ENCODE assay signal across 13 cellular contexts in the genomic region with DNA sequence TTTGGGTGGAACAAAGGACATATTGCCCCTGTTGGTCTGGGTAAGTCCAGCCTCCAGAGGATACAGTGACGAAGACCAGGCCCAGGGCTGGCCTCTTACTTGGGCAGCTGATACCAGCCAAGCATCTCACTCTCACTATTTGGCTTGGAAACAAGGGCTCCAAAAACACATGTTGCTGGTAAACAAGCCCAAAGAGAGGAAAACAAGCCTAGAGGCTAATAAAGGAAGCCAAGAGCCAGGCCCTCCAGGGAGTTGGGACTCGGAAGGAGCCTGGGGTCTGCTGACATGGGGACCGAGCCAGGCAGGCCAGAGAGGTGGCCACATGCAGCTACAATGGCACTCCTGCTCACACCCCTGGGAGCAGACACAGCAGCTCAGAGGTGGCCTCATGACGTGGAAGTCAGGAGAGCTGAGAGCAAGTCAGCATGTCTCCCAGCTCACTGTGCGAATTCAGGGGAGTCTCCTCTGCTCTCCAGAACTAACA. TPM values are rescaled to one million over a fixed set of nuclear protein-coding genes. Genes with fewer than 3 reads are reported as not detected.
DNase-seq lines count a peak whose midpoint lies in the region; ATAC-seq and TF ChIP-seq lines count a peak whose summit lies in the region.
"Had no signal": no experiment of that assay in that cellular context is flagged by ENCODE, and none has a peak within 500 bp of the region (broad histone marks: within the 10 kb centered on the region; RNA-seq: fewer than 3 reads in every experiment).

No MANE protein-coding gene starts in this region.

- CTCF ChIA-PET in MCF 10A (lab: Yijun Ruan, JAX), result interaction anchor here (0.5 to 5.0 kb wide), 7 partner anchors 9 to 1871 kb away, joined by 3 to 42 read pairs (median 12); a partner anchor contains a TSS

- H3K4me1 Mint-ChIP-seq in MCF 10A (ENCODE audit: insufficient read depth, unreplicated experiment), result peaks cover 37% of the 10 kb centered on the region

- H3K27me3 ChIP-seq in breast epithelium (no peaks in the 10 kb centered on the region), rectal smooth muscle tissue (ENCODE audit: control insufficient read depth, insufficient read depth, low read length) (no peaks in the 10 kb centered on the region), aorta (ENCODE audit: control insufficient read depth in 1 of 2, insufficient read depth in 2 of 2, low read length in 1 of 2) (no peaks in the 10 kb centered on the region)

- H3K27me3 Mint-ChIP-seq in MCF 10A (ENCODE audit: insufficient read depth, unreplicated experiment), result no peaks in the 10 kb centered on the region

- peaks cover 15 to 41% of the 10 kb centered on the region in 2 donors for H3K4me1 ChIP-seq in breast epithelium
- H3K4me1 ChIP-seq in rectal smooth muscle tissue (ENCODE audit: control insufficient read depth, insufficient read depth, low read length), result peaks cover 48% of the 10 kb centered on the region
- peaks cover 17 to 24% of the 10 kb centered on the region in 2 donors for H3K4me1 ChIP-seq in aorta (ENCODE audit: control insufficient read depth in 1 of 2, insufficient read depth in 2 of 2, low read length in 2 of 2)

- intact Hi-C loops in breast epithelium (cut with DNase I; ENCODE audit: low total_unique reads), result no loop called here
- intact Hi-C loops in MCF 10A (cut with micrococcal nuclease), result no loop called here
- intact Hi-C loops in left ventricle myocardium superior (cut with micrococcal nuclease), result no loop called here
- intact Hi-C loops in aorta (cut with DNase I), result no loop called here

- no peaks in the 10 kb centered on the region for H3K9me3 Mint-ChIP-seq in MCF 10A (ENCODE audit: unreplicated experiment)
- H3K9me3 Mint-ChIP-seq: activated naive CD4-positive, alpha-beta T cell treated with anti-CD3 and anti-CD28 coated beads, Interleukin-2, amount 50 U/mL, for 24 hours had no signal

- H3K4me3 ChIP-seq in breast epithelium (peak overlapping the region in 2 of 3 donors; percentile 8 to 37), rectal smooth muscle tissue (ENCODE audit: low read length) (peak overlapping the region; percentile 18), aorta (ENCODE audit: low read length in 2 of 2) (no peak overlapping the region)
- H3K4me3 ChIP-seq: PC-9 had no signal

- H3K9me3 ChIP-seq in breast epithelium (no peaks in the 10 kb centered on the region), aorta (ENCODE audit: control insufficient read depth, low read length) (no peaks in the 10 kb centered on the region)

- 7 to 9% methylated on average over 5 of the region's 5 CpGs for WGBS in aorta, 2 donors

- POLR2A ChIA-PET in MCF 10A (lab: Yijun Ruan, JAX), result interaction anchor here (1.7 kb wide), 1 partner anchor 9 kb away, joined by 7 read pairs; no protein-coding TSS in a partner anchor

- DNase-seq in breast epithelium (ENCODE audit: low spot score in 2 of 2) (no peak), MCF 10A (ENCODE audit: unreplicated experiment) (no peak), left ventricle myocardium superior (peak; percentile 53), aorta (no peak), superior temporal gyrus (ENCODE audit: extremely low spot score) (no peak), cerebellum (ENCODE audit: low spot score) (no peak), 8988T (no peak)
- DNase-seq: DMS53, NCI-H2107, PC-9, T1000 had no signal

- H3K36me3 Mint-ChIP-seq in MCF 10A (ENCODE audit: insufficient read depth, unreplicated experiment), result peaks cover 7% of the 10 kb centered on the region
- H3K36me3 Mint-ChIP-seq: activated naive CD4-positive, alpha-beta T cell treated with anti-CD3 and anti-CD28 coated beads, Interleukin-2, amount 50 U/mL, for 24 hours had no signal

- no peak overlapping the region for H3K9ac ChIP-seq in rectal smooth muscle tissue (ENCODE audit: low read length)

- no peak overlapping the region for H3K4me3 Mint-ChIP-seq in MCF 10A (ENCODE audit: unreplicated experiment)
- H3K4me3 Mint-ChIP-seq: activated naive CD4-positive, alpha-beta T cell treated with anti-CD3 and anti-CD28 coated beads, Interleukin-2, amount 50 U/mL, for 24 hours had no signal

- H3K36me3 ChIP-seq in breast epithelium (no peaks in the 10 kb centered on the region), rectal smooth muscle tissue (ENCODE audit: control insufficient read depth, insufficient read depth, low read length) (no peaks in the 10 kb centered on the region), aorta (ENCODE audit: control insufficient read depth in 1 of 2, insufficient read depth in 2 of 2, low read length in 1 of 2) (peaks cover 0 to 2% of the 10 kb centered on the region in 2 donors)

- TF ChIP-seq POLR2A in breast epithelium (IDR thresholded peaks at IDR 0.05), result no peak

- TF ChIP-seq CTCF in breast epithelium (IDR thresholded peaks at IDR 0.05) (no peak), MCF 10A (IDR thresholded peaks at IDR 0.05; ENCODE audit: unreplicated experiment) (no peak)

- BruUV-seq in MCF 10A (replicated peaks; lab: Mats Ljungman, UMichigan), result no TSS peak

- H3K27ac Mint-ChIP-seq in MCF 10A (ENCODE audit: low read depth, unreplicated experiment), result no peak overlapping the region
- H3K27ac Mint-ChIP-seq: activated naive CD4-positive, alpha-beta T cell treated with anti-CD3 and anti-CD28 coated beads, Interleukin-2, amount 50 U/mL, for 24 hours had no signal

- ATAC-seq in left ventricle myocardium superior, result no peak
- peak; percentile 33 for ATAC-seq in aorta (ENCODE audit: low FRiP score)

- H3K27ac ChIP-seq in breast epithelium, result peak overlapping the region; percentile 71 to 89
- peak overlapping the region; percentile 43 for H3K27ac ChIP-seq in rectal smooth muscle tissue (ENCODE audit: low read depth, low read length)
- peak overlapping the region; percentile 12 to 95 for H3K27ac ChIP-seq in aorta (ENCODE audit: low read depth in 1 of 2, low read length in 2 of 2)
- H3K27ac ChIP-seq: PC-9 had no signal

RNA-seq across cellular contexts. Expression of a gene that starts 5.7 kb away (rescaled TPM):
- total RNA-seq in breast epithelium (1,000 to 10,000 TPM in 1 of 3 donors, 100 to 1,000 TPM in 2; 220 to 2,507 (median 295) TPM), MCF 10A (2022) (17.4 and 32.6 TPM in 2 replicates), left ventricle myocardium superior (439 TPM), aorta (1,000 to 10,000 TPM; 2,087 to 2,608 TPM), cerebellum (148 TPM)
- polyA plus RNA-seq in aorta, result 1,000 to 10,000 TPM; 1,151 to 1,861 TPM

Comparison
In these comparisons a context has a peak if more than half of its experiments do, and no peak if none do; other contexts are left out.
1. H3K4me3 ChIP-seq: peak in breast epithelium (2 of 3) and rectal smooth muscle tissue (single experiment); none in aorta (0 of 2).
2. Peak in every context shown above with its lines, with median percentiles within 50 percentile points of each other: H3K27ac ChIP-seq.